Comparison of ENCODE assay signal across 29 cellular contexts in genomic region chr9:79988126-79988525, GRCh38.
"Had no signal": no experiment of that assay in that cellular context is flagged by ENCODE, and none has a peak within 500 bp of the region (broad histone marks: within the 10 kb centered on the region; RNA-seq: fewer than 3 reads in every experiment).

No MANE protein-coding gene starts in this region.

- ATAC-seq: activated T-helper 17 cell treated with anti-CD3 and anti-CD28 coated beads, Interleukin-2, amount 50 U/mL, for 72 hours; HepG2; Panc1; T-helper 17 cell had no signal

- H3K36me3 ChIP-seq: MG63 had no signal

- H3K4me3 ChIP-seq: MG63 had no signal

- FAIRE-seq: astrocyte, HepG2, TTC549 had no signal

- H3K27ac ChIP-seq: RWPE1 had no signal

- H3K27me3 ChIP-seq: MG63 had no signal

- DNase-seq: activated CD4-positive, alpha-beta memory T cell treated with anti-CD3 and anti-CD28 coated beads, Interleukin-2, amount 10 ng/mL, durations not matched to agents 7 days and 5 days; activated CD4-positive, alpha-beta T cell treated with anti-CD3 and anti-CD28 coated beads, Interleukin-2, amount 50 U/mL, for 1 hour; activated CD4-positive, CD25-positive, alpha-beta regulatory T cell; activated gamma-delta T cell; activated naive CD4-positive, alpha-beta T cell treated with anti-CD3 and anti-CD28 coated beads for 36 hours; activated T-cell treated with anti-CD3 and anti-CD28 coated beads for 4 hours; activated T-cell treated with anti-CD3 and anti-CD28 coated beads, Interleukin-2, amount 50 U/mL, for 48 hours; amygdala; MG63; MV-4-11; NCI-H1105 treated with DMSO at 0.1 percent for 48 hours; NCI-H1694; NCI-H2081; NCI-H2171; NCI-H2227 treated with DMSO at 0.1 percent for 48 hours; NCI-H446 treated with DMSO at 0.1 percent for 48 hours; NCI-H524 treated with DMSO at 0.1 percent for 48 hours; NCI-H774; NK-92 treated with Interleukin-12 subunit alpha and Interleukin-12 subunit beta, amount 100 ng/mL, for 24 hours; OCI-M1; SHP77 treated with DMSO at 0.1 percent for 48 hours; T-helper 17 cell; T-helper 9 cell had no signal
